In the genomic region with DNA sequence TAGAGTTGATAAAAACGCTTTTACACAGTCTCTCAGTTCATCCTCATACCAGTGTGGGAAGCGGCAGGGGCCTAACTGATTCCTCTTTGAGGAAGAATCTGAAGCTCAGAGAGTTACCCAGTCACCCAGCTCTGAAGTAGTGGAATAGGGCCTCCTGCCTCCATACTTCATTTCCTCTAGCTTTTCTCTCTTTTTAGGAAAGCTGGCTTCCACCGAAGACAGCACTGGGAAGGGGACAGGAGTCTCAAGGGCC, we compare ENCODE assay signal across 34 cellular contexts. TPM values are rescaled to one million over a fixed set of nuclear protein-coding genes. Genes with fewer than 3 reads are reported as not detected.
DNase-seq lines count a peak whose midpoint lies in the region; ATAC-seq and TF ChIP-seq lines count a peak whose summit lies in the region.
"Had no signal": no experiment of that assay in that cellular context is flagged by ENCODE, and none has a peak within 500 bp of the region (broad histone marks: within the 10 kb centered on the region; RNA-seq: fewer than 3 reads in every experiment).

No MANE protein-coding gene starts in this region.

- H3K27ac ChIP-seq in neuronal stem cell (replicated peaks; ENCODE audit: low read length) (no peak overlapping the region), caudate nucleus (ENCODE audit: low read depth, low read length) (no peak overlapping the region), vagina (no peak overlapping the region)
- H3K27ac ChIP-seq: body of pancreas, psoas muscle, stomach, tibial artery, WERI-Rb-1 had no signal

- no peak overlapping the region for H4K8ac ChIP-seq in neuronal stem cell (ENCODE audit: low read depth, low read length)

- peaks cover 3% of the 10 kb centered on the region for H3K9me3 Mint-ChIP-seq in activated CD4-positive, alpha-beta T cell treated with anti-CD3 and anti-CD28 coated beads, Interleukin-2, amount 10 ng/mL, durations not matched to agents 24 days and 14 days
- no peaks in the 10 kb centered on the region for H3K9me3 Mint-ChIP-seq in memory B cell
- H3K9me3 Mint-ChIP-seq: activated T-helper 2 cell treated with anti-CD3 and anti-CD28 coated beads, Interferon-gamma antibody, Interleukin-2, Interleukin-4, amounts not matched to agents 10 μg/mL and 5 μg/mL and 100 μg/mL, durations not matched to agents 14 hours and 24 hours and 36 hours had no signal

- no peak overlapping the region for H4K91ac ChIP-seq in neuronal stem cell (ENCODE audit: low read depth, low read length, poor library complexity)

- H2AFZ ChIP-seq in neuronal stem cell (ENCODE audit: low read length), result peak overlapping the region; percentile 89

- TF ChIP-seq CTCF in vagina (IDR thresholded peaks at IDR 0.05), result no peak

- H3K4me1 Mint-ChIP-seq in activated CD4-positive, alpha-beta T cell treated with anti-CD3 and anti-CD28 coated beads, Interleukin-2, amount 10 ng/mL, durations not matched to agents 24 days and 14 days, result peaks cover 31% of the 10 kb centered on the region
- H3K4me1 Mint-ChIP-seq in T-helper 17 cell, result peaks cover 31% of the 10 kb centered on the region
- H3K4me1 Mint-ChIP-seq in memory B cell, result peaks cover 23% of the 10 kb centered on the region

- H3K27me3 ChIP-seq in neuronal stem cell (ENCODE audit: control insufficient read depth in 3 of 3, insufficient read depth in 3 of 3, low read depth in 1 of 3, low read length in 3 of 3) (peaks cover 59 to 97% (median 92%) of the 10 kb centered on the region in 3 experiments), vagina (peaks cover 9% of the 10 kb centered on the region)
- H3K27me3 ChIP-seq: body of pancreas had no signal

- H3K9me3 ChIP-seq in T-helper 17 cell (ENCODE audit: control insufficient read depth, low read length, poor library complexity, severe bottlenecking) (no peaks in the 10 kb centered on the region), neuronal stem cell (replicated peaks in 1 of 2; ENCODE audit: control insufficient read depth in 2 of 2, insufficient read depth in 1 of 2, low read depth in 1 of 2, low read length in 2 of 2) (peaks cover 3 to 12% of the 10 kb centered on the region in 2 donors), vagina (no peaks in the 10 kb centered on the region)
- H3K9me3 ChIP-seq: body of pancreas, psoas muscle, stomach, tibial artery had no signal

- H3K79me1 ChIP-seq in neuronal stem cell (ENCODE audit: low read depth, low read length), result no peaks in the 10 kb centered on the region

- no peak overlapping the region for H2BK5ac ChIP-seq in neuronal stem cell (ENCODE audit: low read length)

- no peak overlapping the region for H3K4ac ChIP-seq in neuronal stem cell (ENCODE audit: low read length)

- no peak overlapping the region for H3K14ac ChIP-seq in neuronal stem cell (ENCODE audit: low read length)

- ATAC-seq in T-helper 17 cell (no peak), memory B cell (ENCODE audit: low read depth) (no peak)
- ATAC-seq: body of pancreas, K562, psoas muscle, Right ventricle myocardium inferior had no signal

- H3K23ac ChIP-seq in neuronal stem cell (ENCODE audit: low read depth, low read length, poor library complexity), result no peak overlapping the region

- H3K4me3 Mint-ChIP-seq in activated CD4-positive, alpha-beta T cell treated with anti-CD3 and anti-CD28 coated beads, Interleukin-2, amount 10 ng/mL, durations not matched to agents 24 days and 14 days, result peak overlapping the region; percentile 19
- H3K4me3 Mint-ChIP-seq in T-helper 17 cell, result peak overlapping the region; percentile 69
- peak overlapping the region; percentile 44 for H3K4me3 Mint-ChIP-seq in memory B cell

- H3K4me1 ChIP-seq in neuronal stem cell (ENCODE audit: control insufficient read depth in 2 of 2, insufficient read depth in 1 of 2, low read depth in 1 of 2, low read length in 2 of 2), result peaks cover 5 to 11% of the 10 kb centered on the region in 2 donors
- peaks cover 39% of the 10 kb centered on the region for H3K4me1 ChIP-seq in vagina

- H2BK12ac ChIP-seq in neuronal stem cell (ENCODE audit: low read length), result no peak overlapping the region

- no peak overlapping the region for H3K9ac ChIP-seq in neuronal stem cell (ENCODE audit: low read depth, low read length, poor library complexity)

- intact Hi-C loops in activated CD4-positive, alpha-beta T cell treated with anti-CD3 and anti-CD28 coated beads, Interleukin-2, amount 10 ng/mL, durations not matched to agents 24 days and 14 days (cut with micrococcal nuclease), result loop anchor here (1.0 kb wide), 1 partner anchor 9 kb away; a partner anchor contains a TSS
- intact Hi-C loops in vagina (cut with DNase I), result no loop called here

- H2BK120ac ChIP-seq in neuronal stem cell (ENCODE audit: low read depth, low read length), result no peak overlapping the region

- H2BK15ac ChIP-seq in neuronal stem cell (ENCODE audit: low read length), result no peak overlapping the region

- H3K4me3 ChIP-seq in neuronal stem cell (ENCODE audit: low read length in 2 of 2) (no peak overlapping the region), vagina (no peak overlapping the region)
- H3K4me3 ChIP-seq: body of pancreas, K562, psoas muscle, tibial artery had no signal

- H3K27me3 Mint-ChIP-seq in activated CD4-positive, alpha-beta T cell treated with anti-CD3 and anti-CD28 coated beads, Interleukin-2, amount 10 ng/mL, durations not matched to agents 24 days and 14 days, result peaks cover 84% of the 10 kb centered on the region
- peaks cover 84% of the 10 kb centered on the region for H3K27me3 Mint-ChIP-seq in T-helper 17 cell
- H3K27me3 Mint-ChIP-seq in memory B cell, result peaks cover 43% of the 10 kb centered on the region

- no peak for DNase-seq in activated CD4-positive, alpha-beta T cell treated with anti-CD3 and anti-CD28 coated beads, Interleukin-2, amount 10 ng/mL, durations not matched to agents 24 days and 14 days
- no peak for DNase-seq in activated CD4-positive, alpha-beta T cell treated with anti-CD3 and anti-CD28 coated beads for 48 hours
- DNase-seq in T-helper 17 cell (no peak), memory B cell (ENCODE audit: low spot score in 2 of 2) (no peak), neuronal stem cell (ENCODE audit: low spot score) (no peak), caudate nucleus (lab: John Stamatoyannopoulos, UW) (no peak), AG08396 (ENCODE audit: low spot score) (no peak), vagina (ENCODE audit: extremely low spot score in 2 of 2) (no peak)
- DNase-seq: 8988T; activated CD4-positive, alpha-beta T cell treated with anti-CD3 and anti-CD28 coated beads, Interleukin-2, amount 50 U/mL, for 1 hour; body of pancreas; DMS53; kidney; NCI-H1092 treated with DMSO at 0.1 percent for 48 hours; NCI-H187 treated with DMSO at 0.1 percent for 48 hours; NCI-H524; nucleus accumbens; psoas muscle; stomach; T1000; tibial artery; WERI-Rb-1 had no signal

- no CpG with 5 or more reads among the region's 3 CpGs for WGBS in neuronal stem cell (ENCODE audit: extremely low coverage in 2 of 2, insufficient read length in 2 of 2, insufficient replicate concordance in 1 of 2), 2 donors

- no peak overlapping the region for H3K4me2 ChIP-seq in neuronal stem cell (ENCODE audit: insufficient read depth, low read length, poor library complexity, severe bottlenecking)

- H3K36me3 Mint-ChIP-seq in activated CD4-positive, alpha-beta T cell treated with anti-CD3 and anti-CD28 coated beads, Interleukin-2, amount 10 ng/mL, durations not matched to agents 24 days and 14 days (ENCODE audit: low read depth), result peaks cover 3% of the 10 kb centered on the region
- H3K36me3 Mint-ChIP-seq in T-helper 17 cell (ENCODE audit: low read depth) (peaks cover 2% of the 10 kb centered on the region), memory B cell (no peaks in the 10 kb centered on the region)

- H3K27ac Mint-ChIP-seq in activated CD4-positive, alpha-beta T cell treated with anti-CD3 and anti-CD28 coated beads, Interleukin-2, amount 10 ng/mL, durations not matched to agents 24 days and 14 days, result peak overlapping the region; percentile 41
- H3K27ac Mint-ChIP-seq in T-helper 17 cell, result peak overlapping the region; percentile 51
- H3K27ac Mint-ChIP-seq in memory B cell, result no peak overlapping the region
- H3K27ac Mint-ChIP-seq: activated T-helper 2 cell treated with anti-CD3 and anti-CD28 coated beads, Interferon-gamma antibody, Interleukin-2, Interleukin-4, amounts not matched to agents 10 μg/mL and 5 μg/mL and 100 μg/mL, durations not matched to agents 14 hours and 24 hours and 36 hours had no signal

- no peak for TF ChIP-seq POLR2A in vagina (IDR thresholded peaks at IDR 0.05)

- H3K36me3 ChIP-seq in neuronal stem cell (replicated peaks in 1 of 2; ENCODE audit: control insufficient read depth in 2 of 2, insufficient read depth in 2 of 2, low read length in 2 of 2) (no peaks in the 10 kb centered on the region), vagina (no peaks in the 10 kb centered on the region)
- H3K36me3 ChIP-seq: stomach, tibial artery, WERI-Rb-1 had no signal

- H2AK5ac ChIP-seq in neuronal stem cell (ENCODE audit: low read depth, low read length), result no peak overlapping the region

- H3K18ac ChIP-seq in neuronal stem cell (ENCODE audit: low read length), result no peak overlapping the region

RNA-seq across cellular contexts. Expression of a gene that starts 3.2 kb away (rescaled TPM):
- total RNA-seq in activated CD4-positive, alpha-beta T cell treated with anti-CD3 and anti-CD28 coated beads, Interleukin-2, amount 10 ng/mL, durations not matched to agents 24 days and 14 days, result not detected in 2 replicates
- total RNA-seq in T-helper 17 cell (not detected), vagina (not detected)
- 0.03 TPM for polyA plus RNA-seq in neuronal stem cell (2013, experiment 1 of 2)
- polyA plus RNA-seq in neuronal stem cell (2013, experiment 2 of 2), result 0.04 TPM
- total RNA-seq: activated T-helper 2 cell treated with anti-CD3 and anti-CD28 coated beads, Interferon-gamma antibody, Interleukin-2, Interleukin-4, amounts not matched to agents 10 μg/mL and 5 μg/mL and 100 μg/mL, durations not matched to agents 14 hours and 24 hours and 36 hours; lower leg skin; mononuclear cell; psoas muscle; Right ventricle myocardium inferior had no signal
- polyA plus RNA-seq: psoas muscle had no signal

RNA-seq across cellular contexts. Expression of a gene that starts 9.5 kb away (rescaled TPM):
- total RNA-seq in activated CD4-positive, alpha-beta T cell treated with anti-CD3 and anti-CD28 coated beads, Interleukin-2, amount 10 ng/mL, durations not matched to agents 24 days and 14 days, result 0.26 TPM in 1 of 2 replicates, not detected in the other
- total RNA-seq in T-helper 17 cell (not detected), vagina (not detected)
- polyA plus RNA-seq in neuronal stem cell (2013, experiment 1 of 2), result 0.53 TPM
- polyA plus RNA-seq in neuronal stem cell (2013, experiment 2 of 2), result 0.55 TPM
- total RNA-seq: mononuclear cell, psoas muscle, Right ventricle myocardium inferior had no signal
- polyA plus RNA-seq: psoas muscle had no signal

RNA-seq across cellular contexts. Expression of a gene that starts 50.9 kb away (rescaled TPM):
- total RNA-seq in activated CD4-positive, alpha-beta T cell treated with anti-CD3 and anti-CD28 coated beads, Interleukin-2, amount 10 ng/mL, durations not matched to agents 24 days and 14 days, result not detected in 2 replicates
- not detected for total RNA-seq in T-helper 17 cell
- not detected for polyA plus RNA-seq in neuronal stem cell (2013, experiment 1 of 2)
- polyA plus RNA-seq in neuronal stem cell (2013, experiment 2 of 2), result 0.03 TPM
- total RNA-seq in vagina, result not detected
- total RNA-seq: body of pancreas, chondrocyte, epithelial cell of proximal tubule, G401, H4, HT-29, K562, kidney, lower leg skin, M059J, mononuclear cell, psoas muscle, Right ventricle myocardium inferior, stomach had no signal
- polyA plus RNA-seq: adipose tissue, psoas muscle, stomach had no signal

Comparison
In these comparisons a context has a peak if more than half of its experiments do, and no peak if none do; other contexts are left out.
1. H3K4me3 Mint-ChIP-seq: peak in every context shown above with its lines; median percentile 69 in T-helper 17 cell; 44 in memory B cell; 19 in activated CD4-positive, alpha-beta T cell treated with anti-CD3 and anti-CD28 coated beads, Interleukin-2, amount 10 ng/mL, durations not matched to agents 24 days and 14 days.